Comparison of ENCODE assay signal across 8 cellular contexts in the genomic region with DNA sequence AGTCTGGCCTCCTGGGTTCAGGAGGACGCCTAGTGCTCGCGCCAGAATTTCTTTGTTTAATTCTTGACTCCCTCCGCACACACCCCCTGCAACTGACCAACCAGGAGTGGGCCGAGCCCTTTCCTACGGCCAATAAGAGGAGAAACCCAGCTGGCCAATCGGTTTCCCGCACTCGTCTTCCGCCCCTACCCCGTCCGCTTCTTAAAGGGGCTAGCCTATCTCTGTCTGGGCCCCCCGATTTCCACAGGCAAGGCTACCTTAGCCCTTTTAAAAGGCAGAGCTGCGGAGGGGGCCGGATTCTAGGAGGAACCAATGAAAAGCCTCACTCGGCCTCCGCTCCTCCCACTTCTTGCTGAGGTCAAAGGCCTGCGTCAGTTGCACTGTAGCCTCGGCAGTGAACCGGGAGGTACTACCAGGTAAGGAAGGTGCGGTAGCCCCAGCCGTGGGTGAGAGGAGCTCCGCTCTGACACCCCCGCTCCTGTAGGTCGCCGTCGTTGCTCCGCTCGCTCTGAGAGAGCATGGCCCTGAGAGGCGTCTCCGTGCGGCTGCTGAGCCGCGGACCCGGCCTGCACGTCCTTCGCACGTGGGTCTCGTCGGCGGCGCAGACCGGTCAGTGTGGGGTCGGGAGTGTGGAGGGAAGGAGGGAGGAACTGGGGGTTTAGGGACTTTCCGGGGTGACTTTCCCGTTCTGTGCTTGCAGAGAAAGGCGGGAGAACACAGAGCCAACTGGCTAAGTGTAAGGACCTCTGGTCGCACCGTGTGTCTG.
DNase-seq lines count a peak whose midpoint lies in the region; ATAC-seq, FAIRE-seq and TF ChIP-seq lines count a peak whose summit lies in the region.

A gene (plus strand): TSS at position 374 of the 766 bp plus-strand sequence. CDS start 145 bp downstream, at position 519.

- peaks cover 21% of the 10 kb centered on the region in 2 donors for H3K4me1 Mint-ChIP-seq in effector memory CD8-positive, alpha-beta T cell (ENCODE audit: low read depth in 2 of 2)

- H3K27ac Mint-ChIP-seq in effector memory CD8-positive, alpha-beta T cell: peak within 1 kb of the TSS; percentile 92 to 96

- H3K4me3 Mint-ChIP-seq in effector memory CD8-positive, alpha-beta T cell: peak within 1 kb of the TSS; percentile 96 to 99

- no peak for TF ChIP-seq CTCF in GM20000 (IDR thresholded peaks at IDR 0.05; ENCODE audit: extremely low read depth, missing control alignments)

- H3K9me3 Mint-ChIP-seq in effector memory CD8-positive, alpha-beta T cell: no peaks in the 10 kb centered on the region

- peak; percentile 91 for ATAC-seq in effector memory CD8-positive, alpha-beta T cell (replicated peaks)

- H3K36me3 Mint-ChIP-seq in effector memory CD8-positive, alpha-beta T cell (ENCODE audit: insufficient read depth): peaks cover 30% of the 10 kb centered on the region

- peak; percentile 84 for FAIRE-seq in HTR-8/SVneo (lab: Jason Lieb, UNC)

- no peaks in the 10 kb centered on the region for H3K27me3 Mint-ChIP-seq in effector memory CD8-positive, alpha-beta T cell

- DNase-seq in COLO668 (lab: John Stamatoyannopoulos, UW; ENCODE audit: unreplicated experiment): peak; percentile 97
- peak; percentile 96 for DNase-seq in GM20000 (ENCODE audit: low spot score)
- peak; percentile 99 for DNase-seq in HTR-8/SVneo (ENCODE audit: insufficient read length, low spot score)
- DNase-seq in NOMO-1 treated with dmso at 0.1 percent for 144 hours (lab: John Stamatoyannopoulos, UW; ENCODE audit: unreplicated experiment): peak; percentile 99
- DNase-seq in activated CD8-positive, alpha-beta memory T cell treated with anti-CD3 and anti-CD28 coated beads for 48 hours (ENCODE audit: low read depth in 2 of 3, low spot score in 2 of 3): peak; percentile 69 to 92 (median 85)
- peak; percentile 91 to 95 (median 93) for DNase-seq in effector memory CD8-positive, alpha-beta T cell
- peak; percentile 100 for DNase-seq in medulla oblongata (ENCODE audit: extremely low spot score)
- DNase-seq in stimulated activated CD8-positive, alpha-beta memory T cell treated with anti-CD3 and anti-CD28 coated beads, Interleukin-12 subunit alpha, Interleukin-12 subunit beta, amount 100 ng/mL, for 1 hour (ENCODE audit: low read depth): peak; percentile 94

Comparison
In these comparisons a context has a peak if more than half of its experiments do, and no peak if none do; other contexts are left out.
1. Peak in every context shown above with its lines: DNase-seq and ATAC-seq.